ENCODE assay signal across 15 cellular contexts in the genomic region with DNA sequence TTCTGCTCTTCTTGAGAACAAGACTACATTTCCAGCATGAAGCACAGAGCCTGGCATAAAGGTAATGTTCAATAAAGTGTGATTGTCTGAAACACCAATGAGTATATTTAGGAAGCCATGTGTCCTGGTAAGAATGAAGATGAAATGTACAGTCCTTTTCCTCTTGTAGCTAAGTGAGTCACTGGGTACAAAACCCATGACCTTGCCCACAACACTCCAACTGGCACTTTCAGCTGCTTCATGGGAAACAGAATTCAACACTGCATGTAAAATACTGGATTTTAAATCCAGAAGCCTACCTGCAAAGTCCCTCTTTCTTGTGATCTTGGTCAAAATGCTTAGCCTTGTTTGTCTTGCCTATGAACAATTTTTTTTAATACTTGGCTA.
DNase-seq lines count a peak whose midpoint lies in the region; ATAC-seq, FAIRE-seq and TF ChIP-seq lines count a peak whose summit lies in the region.
"Had no signal": no experiment of that assay in that cellular context is flagged by ENCODE, and none has a peak within 500 bp of the region (broad histone marks: within the 10 kb centered on the region; RNA-seq: fewer than 3 reads in every experiment).

No MANE protein-coding gene starts in this region.

- H3K27me3 Mint-ChIP-seq in Caco-2 (ENCODE audit: insufficient read depth, unreplicated experiment) = no peaks in the 10 kb centered on the region

- DNase-seq in Caco-2 (no peak), epithelial cell of prostate (ENCODE audit: low read depth, low spot score) (no peak), hepatocyte (ENCODE audit: low spot score) (no peak), frontal cortex (ENCODE audit: low spot score in 2 of 2) (no peak), UCSD-AML1 (lab: John Stamatoyannopoulos, UW; ENCODE audit: unreplicated experiment) (no peak)
- DNase-seq: midbrain, right lobe of liver, T-helper 9 cell, tibial artery had no signal

- H3K4me2 ChIP-seq in hepatocyte = no peak overlapping the region

- no peaks in the 10 kb centered on the region for H3K9me3 ChIP-seq in Caco-2
- no peaks in the 10 kb centered on the region for H3K9me3 ChIP-seq in hepatocyte (ENCODE audit: low read depth)
- H3K9me3 ChIP-seq: ascending aorta, right lobe of liver, tibial artery had no signal

- H4K20me1 ChIP-seq in hepatocyte (ENCODE audit: insufficient read depth, poor library complexity, severe bottlenecking) = no peaks in the 10 kb centered on the region

- CTCF ChIA-PET in Caco-2 (lab: Charles Lee) = no interaction called here

- no peaks in the 10 kb centered on the region for H3K9me3 Mint-ChIP-seq in Caco-2 (ENCODE audit: unreplicated experiment)

- H2AFZ ChIP-seq in hepatocyte = no peak overlapping the region

- H3K4me3 Mint-ChIP-seq in Caco-2 (ENCODE audit: unreplicated experiment) = no peak overlapping the region
- H3K4me3 Mint-ChIP-seq: B cell, IgD-negative memory B cell had no signal

- peak overlapping the region; percentile 1 for H3K27ac Mint-ChIP-seq in Caco-2 (ENCODE audit: unreplicated experiment)
- H3K27ac Mint-ChIP-seq: B cell, IgD-negative memory B cell had no signal

- ATAC-seq in GM19463 (IDR thresholded peaks at IDR 0.05; ENCODE audit: unreplicated experiment) (peak; percentile 38), HG03354 (IDR thresholded peaks at IDR 0.05; ENCODE audit: poor library complexity, severe bottlenecking, unreplicated experiment) (peak; percentile 33), GM18909 (IDR thresholded peaks at IDR 0.05; ENCODE audit: poor library complexity, unreplicated experiment) (no peak)

- POLR2A ChIA-PET in Caco-2 (lab: Charles Lee) = no interaction called here

- TF ChIP-seq CTCF in Caco-2 (IDR thresholded peaks at IDR 0.05; ENCODE audit: insufficient read depth in 1 of 2, low read depth in 1 of 2, low read length in 1 of 2, severe bottlenecking in 1 of 2, unreplicated experiment in 1 of 2) (no peak), hepatocyte (IDR thresholded peaks at IDR 0.05; ENCODE audit: poor library complexity) (no peak)

- no peak for FAIRE-seq in frontal cortex (lab: Jason Lieb, UNC)

- no peaks in the 10 kb centered on the region for H3K9me2 ChIP-seq in hepatocyte (replicated peaks; ENCODE audit: insufficient read depth)

- H3K27me3 ChIP-seq in Caco-2 (replicated peaks; ENCODE audit: control insufficient read depth, insufficient read depth, low read length) (no peaks in the 10 kb centered on the region), hepatocyte (no peaks in the 10 kb centered on the region)
- H3K27me3 ChIP-seq: ascending aorta, right lobe of liver, tibial artery had no signal

- H3K36me3 ChIP-seq in Caco-2 (ENCODE audit: control insufficient read depth, insufficient read depth, low read length) (no peaks in the 10 kb centered on the region), hepatocyte (replicated peaks; ENCODE audit: insufficient read depth, low read depth) (no peaks in the 10 kb centered on the region)
- H3K36me3 ChIP-seq: ascending aorta, right lobe of liver, tibial artery had no signal

- H3K4me1 Mint-ChIP-seq in Caco-2 (ENCODE audit: low read depth, unreplicated experiment) = peaks cover 21% of the 10 kb centered on the region
- H3K4me1 Mint-ChIP-seq: B cell, IgD-negative memory B cell had no signal

- no TSS peak for BruUV-seq in Caco-2 (replicated peaks; lab: Mats Ljungman, UMichigan)

- H3K27ac ChIP-seq in epithelial cell of prostate = peak overlapping the region; percentile 11
- no peak overlapping the region for H3K27ac ChIP-seq in hepatocyte
- H3K27ac ChIP-seq: ascending aorta, right lobe of liver, tibial artery had no signal

- H3K4me1 ChIP-seq in Caco-2 = peaks cover 32% of the 10 kb centered on the region
- H3K4me1 ChIP-seq in hepatocyte (ENCODE audit: insufficient read depth) = peaks cover 25% of the 10 kb centered on the region
- H3K4me1 ChIP-seq: right lobe of liver had no signal

- H3K36me3 Mint-ChIP-seq in Caco-2 (ENCODE audit: insufficient read depth, unreplicated experiment) = no peaks in the 10 kb centered on the region

- H3K4me3 ChIP-seq in Caco-2 (ENCODE audit: low read depth, low read length) (no peak overlapping the region), hepatocyte (no peak overlapping the region)
- H3K4me3 ChIP-seq: ascending aorta, right lobe of liver, tibial artery had no signal

- intact Hi-C loops in Caco-2 (cut with micrococcal nuclease; ENCODE audit: unreplicated experiment) = no loop called here

- no peaks in the 10 kb centered on the region for H3K79me2 ChIP-seq in hepatocyte
